ENCODE assay signal across 8 cellular contexts in the genomic region with DNA sequence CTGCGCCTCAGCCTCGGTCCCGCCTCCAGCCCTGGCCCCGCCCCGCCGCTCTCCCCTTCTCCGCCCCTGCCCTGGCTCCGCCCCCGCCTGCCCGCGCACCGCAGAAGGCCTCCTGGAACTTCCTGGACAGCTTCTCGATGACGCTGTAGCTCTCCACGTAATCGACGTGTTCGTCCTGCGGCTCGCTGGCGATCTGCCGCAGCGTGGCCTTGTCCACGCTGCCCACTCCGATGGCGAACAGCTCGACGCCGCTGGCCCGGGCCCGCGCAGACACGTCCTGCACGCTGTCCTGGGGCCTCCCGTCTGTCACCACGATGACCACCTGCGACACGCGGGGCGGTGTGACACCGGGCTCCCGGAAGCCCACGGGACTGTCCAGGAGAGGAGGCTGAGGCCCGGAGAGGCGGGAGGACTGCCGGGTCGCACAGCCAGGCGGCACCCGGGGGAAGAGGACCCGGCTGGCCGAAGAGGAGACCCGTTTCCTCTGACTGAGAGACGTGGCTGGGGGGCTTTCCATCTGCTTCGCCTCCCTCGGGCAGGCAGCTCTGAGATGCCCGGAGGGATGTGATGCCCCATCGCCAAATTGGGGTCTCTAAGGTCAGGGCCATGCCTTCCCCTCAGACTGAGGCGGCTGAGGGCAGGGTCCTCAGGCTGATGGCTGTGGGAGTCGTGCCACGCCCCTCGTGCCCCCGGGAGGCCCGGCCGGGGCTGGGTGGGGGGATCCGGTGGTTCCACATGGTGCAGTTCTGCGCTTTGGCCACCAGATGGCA. TPM values are rescaled to one million over a fixed set of nuclear protein-coding genes. Genes with fewer than 3 reads are reported as not detected.
DNase-seq lines count a peak whose midpoint lies in the region; ATAC-seq, FAIRE-seq and TF ChIP-seq lines count a peak whose summit lies in the region.

No MANE protein-coding gene starts in this region.

- H3K9ac ChIP-seq in BLaER1 treated with 17β-estradiol and CSF1 and Interleukin-3, amounts not matched to agents 10 nM and 100 nM, result peak overlapping the region; percentile 75 to 85 (median 81)
- H3K9ac ChIP-seq in NT2/D1 (ENCODE audit: insufficient read length, low read depth), result peak overlapping the region; percentile 75
- H3K9ac ChIP-seq in endothelial cell of umbilical vein (replicated peaks; ENCODE audit: extremely low read depth, insufficient read depth, low read length), result peak overlapping the region; percentile 75

- BruUV-seq in endothelial cell of umbilical vein (replicated peaks; lab: Mats Ljungman, UMichigan), result TSS peak; percentile 47

- H3K9me1 ChIP-seq in endothelial cell of umbilical vein (replicated peaks; ENCODE audit: control insufficient read depth, extremely low read depth, insufficient read depth, low read length), result no peaks in the 10 kb centered on the region

- POLR2A ChIA-PET in endothelial cell of umbilical vein (lab: Charles Lee), result interaction anchor here (0.6 to 1.6 kb wide), 4 partner anchors 39 to 256 kb away, joined by 3 to 10 read pairs (median 8); no protein-coding TSS in a partner anchor

- H3K9me3 ChIP-seq in BLaER1 treated with 17β-estradiol and CSF1 and Interleukin-3, amounts not matched to agents 10 nM and 100 nM (replicated peaks in 1 of 11), result peaks cover 0 to 12% (median 10%) of the 10 kb centered on the region in 11 experiments; a peak in 9 of 22 replicates
- peaks cover 15% of the 10 kb centered on the region for H3K9me3 ChIP-seq in NT2/D1 (ENCODE audit: insufficient read depth, low read length)
- no peaks in the 10 kb centered on the region for H3K9me3 ChIP-seq in endothelial cell of umbilical vein (replicated peaks; ENCODE audit: control insufficient read depth, insufficient read depth, low read length)

- H3K27me3 ChIP-seq in BLaER1 treated with 17β-estradiol and CSF1 and Interleukin-3, amounts not matched to agents 10 nM and 100 nM, result no peaks in the 10 kb centered on the region
- H3K27me3 ChIP-seq in NT2/D1 (ENCODE audit: insufficient read depth, insufficient read length), result peaks cover 4% of the 10 kb centered on the region
- no peaks in the 10 kb centered on the region for H3K27me3 ChIP-seq in endothelial cell of umbilical vein (ENCODE audit: control insufficient read depth in 2 of 2, insufficient read depth in 2 of 2, low read length in 2 of 2)

- H3K79me2 ChIP-seq in endothelial cell of umbilical vein (ENCODE audit: control insufficient read depth, insufficient read depth, low read length), result no peaks in the 10 kb centered on the region

- intact Hi-C loops in endothelial cell of umbilical vein (cut with micrococcal nuclease), result loop anchor here (1.0 to 2.0 kb wide), 4 partner anchors 37 to 210 kb away; no protein-coding TSS in a partner anchor

- CTCF ChIA-PET in endothelial cell of umbilical vein (lab: Charles Lee), result interaction anchor here (0.6 to 9.0 kb wide), 34 partner anchors 9 to 1537 kb away, joined by 3 to 726 read pairs (median 5); a partner anchor contains a TSS

- peaks cover 51 to 69% (median 60%) of the 10 kb centered on the region in 10 experiments for H3K4me1 ChIP-seq in BLaER1 treated with 17β-estradiol and CSF1 and Interleukin-3, amounts not matched to agents 10 nM and 100 nM
- peaks cover 14% of the 10 kb centered on the region for H3K4me1 ChIP-seq in NT2/D1 (ENCODE audit: insufficient read depth, insufficient read length)
- H3K4me1 ChIP-seq in endothelial cell of umbilical vein (ENCODE audit: control insufficient read depth, extremely low read depth, insufficient read depth, low read length), result peaks cover 5% of the 10 kb centered on the region

- peak overlapping the region; percentile 73 to 88 (median 84) for H3K27ac ChIP-seq in BLaER1 treated with 17β-estradiol and CSF1 and Interleukin-3, amounts not matched to agents 10 nM and 100 nM
- H3K27ac ChIP-seq in endothelial cell of umbilical vein (ENCODE audit: insufficient read depth, low read depth, low read length), result peak overlapping the region; percentile 78

- peak; percentile 72 for TF ChIP-seq POLR2A in endothelial cell of umbilical vein (IDR thresholded peaks at IDR 0.05; ENCODE audit: low read depth, low read length)

- peak; percentile 92 to 94 for TF ChIP-seq CTCF in endothelial cell of umbilical vein (IDR thresholded peaks at IDR 0.05; ENCODE audit: extremely low read depth in 1 of 2, insufficient read depth in 1 of 2, low read depth in 1 of 2, low read length in 2 of 2)

- peak; percentile 36 for ATAC-seq in HG03457 (IDR thresholded peaks at IDR 0.05; ENCODE audit: unreplicated experiment)

- H2AFZ ChIP-seq in endothelial cell of umbilical vein (ENCODE audit: low read depth, low read length), result peak overlapping the region; percentile 84

- peak overlapping the region; percentile 91 to 100 (median 98) for H3K4me2 ChIP-seq in BLaER1 treated with 17β-estradiol and CSF1 and Interleukin-3, amounts not matched to agents 10 nM and 100 nM
- H3K4me2 ChIP-seq in endothelial cell of umbilical vein (ENCODE audit: insufficient read depth, low read length), result peak overlapping the region; percentile 53

- dilution Hi-C loops in endothelial cell of umbilical vein (cut with MboI; ENCODE audit: extremely low pct_ligation_motif_present, low sequenced_read_pairs), result no loop called here

- H4K20me1 ChIP-seq in BLaER1 treated with 17β-estradiol and CSF1 and Interleukin-3, amounts not matched to agents 10 nM and 100 nM, result peaks cover 0 to 42% (median 11%) of the 10 kb centered on the region in 11 experiments; a peak in 13 of 22 replicates
- no peaks in the 10 kb centered on the region for H4K20me1 ChIP-seq in endothelial cell of umbilical vein (replicated peaks; ENCODE audit: control insufficient read depth, extremely low read depth, insufficient read depth, low read length)

- H3K36me3 ChIP-seq in BLaER1 treated with 17β-estradiol and CSF1 and Interleukin-3, amounts not matched to agents 10 nM and 100 nM, result no peaks in the 10 kb centered on the region
- H3K36me3 ChIP-seq in NT2/D1 (ENCODE audit: insufficient read depth, insufficient read length, low read length) (peaks cover 3% of the 10 kb centered on the region), endothelial cell of umbilical vein (ENCODE audit: control insufficient read depth in 2 of 2, extremely low read depth in 1 of 2, insufficient read depth in 2 of 2, low read length in 2 of 2) (no peaks in the 10 kb centered on the region)

- FAIRE-seq in GM19239 (lab: Jason Lieb, UNC) (peak; percentile 96), endothelial cell of umbilical vein (lab: Jason Lieb, UNC) (no peak)

- peak overlapping the region; percentile 48 to 81 (median 72) for H3K4me3 ChIP-seq in BLaER1 treated with 17β-estradiol and CSF1 and Interleukin-3, amounts not matched to agents 10 nM and 100 nM
- H3K4me3 ChIP-seq in NT2/D1 (ENCODE audit: insufficient read length, low read depth) (peak overlapping the region; percentile 63), endothelial cell of umbilical vein (replicated peaks in 1 of 3; ENCODE audit: insufficient read depth in 1 of 3, low read depth in 1 of 3, low read length in 3 of 3) (peak overlapping the region; percentile 10 to 66 (median 27))

- DNase-seq in GM19239 (ENCODE audit: insufficient read length, low spot score) (peak; percentile 69), NT2/D1 (ENCODE audit: low read depth, low spot score) (peak; percentile 80), endothelial cell of umbilical vein (ENCODE audit: low read depth, low spot score) (peak; percentile 96), mucosa of gallbladder (ENCODE audit: low spot score) (peak; percentile 81)
- DNase-seq in activated CD8-positive, alpha-beta memory T cell treated with anti-CD3 and anti-CD28 coated beads, Interleukin-2, amount 50 U/mL, for 4 hours, result peak; percentile 88
- peak; percentile 76 for DNase-seq in stimulated activated CD8-positive, alpha-beta memory T cell treated with anti-CD3 and anti-CD28 coated beads, Interleukin-4, amount 100 ng/mL, for 24 hours (ENCODE audit: low read depth)

TF ChIP-seq in endothelial cell of umbilical vein, 7 proteins besides CTCF, POLR2A, EP300 and RAD21:
- TF ChIP-seq POLR2AphosphoS5 (IDR thresholded peaks at IDR 0.05; ENCODE audit: insufficient read depth, low read depth, low read length) (peak; percentile 80), MYC (IDR thresholded peaks at IDR 0.05; ENCODE audit: low read depth, low read length) (no peak)
- TF ChIP-seq, protein P1, sequence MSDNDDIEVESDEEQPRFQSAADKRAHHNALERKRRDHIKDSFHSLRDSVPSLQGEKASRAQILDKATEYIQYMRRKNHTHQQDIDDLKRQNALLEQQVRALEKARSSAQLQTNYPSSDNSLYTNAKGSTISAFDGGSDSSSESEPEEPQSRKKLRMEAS (IDR thresholded peaks at IDR 0.05; ENCODE audit: insufficient read depth, insufficient read length), result peak; percentile 92

RNA-seq across cellular contexts. Expression of a gene that starts 4.6 kb away (rescaled TPM):
- 0.29 TPM in 1 of 2 replicates, not detected in the other for total RNA-seq in endothelial cell of umbilical vein
- 0.13 and 0.36 TPM in 2 replicates for polyA plus RNA-seq in endothelial cell of umbilical vein
- polyA plus RNA-seq in endothelial cell of umbilical vein (2011; cell fraction: cytosol; rRNA removed), result 0.03 and 0.04 TPM in 2 replicates
- 0.41 and 0.69 TPM in 2 replicates for polyA plus RNA-seq in endothelial cell of umbilical vein (2011; cell fraction: nucleus; rRNA removed)
- polyA plus RNA-seq in endothelial cell of umbilical vein (2012), result 0.16 TPM in 1 of 2 replicates, not detected in the other
- polyA minus RNA-seq in endothelial cell of umbilical vein, result 0.19 and 0.51 TPM in 2 replicates
- polyA minus RNA-seq in endothelial cell of umbilical vein (2011; cell fraction: cytosol; rRNA and poly(A)+ RNA removed), result not detected
- not detected in 2 replicates for polyA minus RNA-seq in endothelial cell of umbilical vein (2011; cell fraction: nucleus; rRNA and poly(A)+ RNA removed)
- 0.12 TPM for total RNA-seq in mucosa of gallbladder

RNA-seq across cellular contexts. Expression of a gene that starts 38.8 kb away (rescaled TPM):
- total RNA-seq in endothelial cell of umbilical vein (73.0 and 95.2 TPM in 2 replicates), mucosa of gallbladder (111 TPM)
- 83.4 and 98.9 TPM in 2 replicates for polyA plus RNA-seq in endothelial cell of umbilical vein
- polyA plus RNA-seq in endothelial cell of umbilical vein (2011; cell fraction: cytosol; rRNA removed), result 72.2 and 80.1 TPM in 2 replicates
- 31.8 and 35.0 TPM in 2 replicates for polyA plus RNA-seq in endothelial cell of umbilical vein (2011; cell fraction: nucleus; rRNA removed)
- 72.6 and 111 TPM in 2 replicates for polyA plus RNA-seq in endothelial cell of umbilical vein (2012)
- 112 and 124 TPM in 2 replicates for polyA minus RNA-seq in endothelial cell of umbilical vein
- not detected for polyA minus RNA-seq in endothelial cell of umbilical vein (2011; cell fraction: cytosol; rRNA and poly(A)+ RNA removed)
- 12.2 and 16.6 TPM in 2 replicates for polyA minus RNA-seq in endothelial cell of umbilical vein (2011; cell fraction: nucleus; rRNA and poly(A)+ RNA removed)

Comparison
In these comparisons a context has a peak if more than half of its experiments do, and no peak if none do; other contexts are left out.
1. Peak in every context shown above with its lines: DNase-seq, ATAC-seq, H3K4me3 ChIP-seq and H3K27ac ChIP-seq.